11 cellular contexts compared by ENCODE assay signal in the genomic region with DNA sequence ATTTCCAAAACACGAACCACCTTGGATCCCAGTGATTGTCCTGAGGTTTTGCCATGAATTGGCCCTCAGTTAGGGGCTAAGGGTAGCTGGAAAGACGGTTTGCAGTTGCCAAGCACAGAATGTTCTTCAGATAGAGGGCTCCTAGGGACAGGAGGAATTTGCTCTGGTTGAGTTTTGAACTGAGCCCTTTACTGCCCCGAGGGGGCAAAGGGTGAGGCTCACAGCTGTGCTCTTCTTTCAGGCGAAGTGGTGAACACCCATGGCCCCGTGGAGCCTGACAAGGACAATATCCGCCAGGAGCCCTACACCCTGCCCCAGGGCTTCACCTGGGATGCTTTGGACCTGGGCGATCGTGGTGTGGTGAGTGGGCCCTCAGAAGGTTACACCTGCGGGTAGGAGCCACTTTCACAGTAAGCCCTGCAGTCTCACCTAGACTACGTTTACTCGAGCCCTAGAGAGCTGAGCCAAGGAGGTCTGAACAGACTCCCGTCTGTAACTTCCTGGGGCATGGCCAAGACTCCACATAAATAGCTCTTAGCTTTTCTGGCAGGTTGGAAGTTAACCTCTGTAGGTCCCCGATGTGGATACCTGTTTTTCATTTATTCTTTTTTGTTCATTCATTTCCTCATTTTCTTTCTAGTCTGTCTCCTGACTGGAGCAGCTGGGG. TPM values are rescaled to one million over a fixed set of nuclear protein-coding genes. Genes with fewer than 3 reads are reported as not detected.
DNase-seq lines count a peak whose midpoint lies in the region; ATAC-seq, FAIRE-seq and TF ChIP-seq lines count a peak whose summit lies in the region.
"Had no signal": no experiment of that assay in that cellular context is flagged by ENCODE, and none has a peak within 500 bp of the region (broad histone marks: within the 10 kb centered on the region; RNA-seq: fewer than 3 reads in every experiment).

No MANE protein-coding gene starts in this region.

- H3K4me2 ChIP-seq in endothelial cell of umbilical vein (ENCODE audit: insufficient read depth, low read length): peak overlapping the region; percentile 6

- H3K4me3 ChIP-seq in RWPE2 (ENCODE audit: severe bottlenecking) (no peak overlapping the region), endothelial cell of umbilical vein (replicated peaks in 1 of 3; ENCODE audit: insufficient read depth in 1 of 3, low read depth in 1 of 3, low read length in 3 of 3) (no peak overlapping the region), mucosa of stomach (ENCODE audit: low read length) (no peak overlapping the region), tibial artery (no peak overlapping the region)

- no peaks in the 10 kb centered on the region for H4K20me1 ChIP-seq in endothelial cell of umbilical vein (replicated peaks; ENCODE audit: control insufficient read depth, extremely low read depth, insufficient read depth, low read length)

- H3K9me1 ChIP-seq in endothelial cell of umbilical vein (replicated peaks; ENCODE audit: control insufficient read depth, extremely low read depth, insufficient read depth, low read length): no peaks in the 10 kb centered on the region

- H2AFZ ChIP-seq in endothelial cell of umbilical vein (ENCODE audit: low read depth, low read length): no peak overlapping the region

- no peak for FAIRE-seq in endothelial cell of umbilical vein (lab: Jason Lieb, UNC)

- TF ChIP-seq CTCF in RWPE2 (IDR thresholded peaks at IDR 0.05; ENCODE audit: poor library complexity, severe bottlenecking) (no peak), endothelial cell of umbilical vein (IDR thresholded peaks at IDR 0.05; ENCODE audit: extremely low read depth in 1 of 2, insufficient read depth in 1 of 2, low read depth in 1 of 2, low read length in 2 of 2) (no peak), tibial artery (IDR thresholded peaks at IDR 0.05) (no peak)

- TF ChIP-seq POLR2A in endothelial cell of umbilical vein (IDR thresholded peaks at IDR 0.05; ENCODE audit: low read depth, low read length): no peak

- H3K4me1 ChIP-seq in RWPE2 (ENCODE audit: insufficient read depth, poor library complexity, severe bottlenecking): peaks cover 17% of the 10 kb centered on the region
- peaks cover 23% of the 10 kb centered on the region for H3K4me1 ChIP-seq in endothelial cell of umbilical vein (ENCODE audit: control insufficient read depth, extremely low read depth, insufficient read depth, low read length)
- peaks cover 11% of the 10 kb centered on the region for H3K4me1 ChIP-seq in mucosa of stomach (ENCODE audit: control insufficient read depth, insufficient read depth, low read length)
- H3K4me1 ChIP-seq in tibial artery: peaks cover 0 to 93% (median 80%) of the 10 kb centered on the region in 4 donors

- BruUV-seq in endothelial cell of umbilical vein (replicated peaks; lab: Mats Ljungman, UMichigan): TSS peak; percentile 64

- H3K27me3 ChIP-seq in RWPE2 (ENCODE audit: insufficient read depth, poor library complexity, severe bottlenecking): no peaks in the 10 kb centered on the region
- no peaks in the 10 kb centered on the region for H3K27me3 ChIP-seq in endothelial cell of umbilical vein (ENCODE audit: control insufficient read depth in 2 of 2, insufficient read depth in 2 of 2, low read length in 2 of 2)
- H3K27me3 ChIP-seq in mucosa of stomach (ENCODE audit: control insufficient read depth, insufficient read depth, low read length): no peaks in the 10 kb centered on the region
- H3K27me3 ChIP-seq in tibial artery: no peaks in the 10 kb centered on the region
- H3K27me3 ChIP-seq: neutrophil had no signal

- CTCF ChIA-PET in endothelial cell of umbilical vein (lab: Charles Lee): interaction anchor here (0.5 to 2.5 kb wide), 5 partner anchors 24 to 311 kb away, joined by 3 to 13 read pairs (median 4); partner anchors contain the start of gene ACBD4

- H3K27ac ChIP-seq in RWPE2 (ENCODE audit: poor library complexity, severe bottlenecking): peak overlapping the region; percentile 81
- peak overlapping the region; percentile 92 for H3K27ac ChIP-seq in endothelial cell of umbilical vein (ENCODE audit: insufficient read depth, low read depth, low read length)
- peak overlapping the region; percentile 84 to 87 for H3K27ac ChIP-seq in tibial artery
- H3K27ac ChIP-seq: neutrophil had no signal

- no peaks in the 10 kb centered on the region for H3K9me3 ChIP-seq in RWPE2 (ENCODE audit: severe bottlenecking)
- H3K9me3 ChIP-seq in endothelial cell of umbilical vein (replicated peaks; ENCODE audit: control insufficient read depth, insufficient read depth, low read length): no peaks in the 10 kb centered on the region
- no peaks in the 10 kb centered on the region for H3K9me3 ChIP-seq in mucosa of stomach (ENCODE audit: control insufficient read depth, low read length)
- no peaks in the 10 kb centered on the region for H3K9me3 ChIP-seq in tibial artery
- H3K9me3 ChIP-seq: neutrophil had no signal

- DNase-seq in RWPE2 (ENCODE audit: low spot score) (no peak), endothelial cell of umbilical vein (ENCODE audit: low read depth, low spot score) (no peak), tibial artery (peak; percentile 56 to 79), glomerular visceral epithelial cell (ENCODE audit: extremely low spot score) (no peak), posterior vena cava (ENCODE audit: low spot score) (no peak)
- DNase-seq: activated gamma-delta T cell, KBM-7, NCI-H526 treated with DMSO at 0.1 percent for 48 hours had no signal

- dilution Hi-C loops in endothelial cell of umbilical vein (cut with MboI; ENCODE audit: extremely low pct_ligation_motif_present, low sequenced_read_pairs): no loop called here

- intact Hi-C loops in endothelial cell of umbilical vein (cut with micrococcal nuclease): loop anchor here (5.0 kb wide), 1 partner anchor 41 kb away; the partner anchor contains the start of gene DCAKD
- intact Hi-C loops in tibial artery (cut with DNase I; ENCODE audit: low total_unique reads): no loop called here
- intact Hi-C loops in posterior vena cava (cut with DNase I): no loop called here

- H3K36me3 ChIP-seq in RWPE2 (ENCODE audit: low read depth) (peaks cover 91% of the 10 kb centered on the region), endothelial cell of umbilical vein (ENCODE audit: control insufficient read depth in 2 of 2, extremely low read depth in 1 of 2, insufficient read depth in 2 of 2, low read length in 2 of 2) (peaks cover 24 to 32% of the 10 kb centered on the region in 2 experiments), mucosa of stomach (ENCODE audit: control insufficient read depth, insufficient read depth, low read length) (peaks cover 24% of the 10 kb centered on the region), tibial artery (peaks cover 59 to 68% (median 64%) of the 10 kb centered on the region in 3 donors)

- H3K9ac ChIP-seq in endothelial cell of umbilical vein (replicated peaks; ENCODE audit: extremely low read depth, insufficient read depth, low read length) (peak overlapping the region; percentile 75), mucosa of stomach (ENCODE audit: low read length) (peak overlapping the region; percentile 7)

- no peaks in the 10 kb centered on the region for H3K79me2 ChIP-seq in endothelial cell of umbilical vein (ENCODE audit: control insufficient read depth, insufficient read depth, low read length)

- no peak for ATAC-seq in RWPE2 (ENCODE audit: low read depth)
- no peak for ATAC-seq in GM21619 (IDR thresholded peaks at IDR 0.05; ENCODE audit: unreplicated experiment)

- POLR2A ChIA-PET in endothelial cell of umbilical vein (lab: Charles Lee): interaction anchor here (0.5 to 1.3 kb wide), 2 partner anchors 44 to 55 kb away, joined by 3 to 4 read pairs; partner anchors contain the start of gene HEXIM1

RNA-seq across cellular contexts. Expression of gene NMT1, which starts 32.5 kb away (rescaled TPM):
- total RNA-seq in endothelial cell of umbilical vein: 126 and 135 TPM in 2 replicates
- 25.7 and 37.6 TPM in 2 replicates for polyA plus RNA-seq in endothelial cell of umbilical vein
- polyA plus RNA-seq in endothelial cell of umbilical vein (2011; cell fraction: cytosol; rRNA removed): 36.0 and 37.3 TPM in 2 replicates
- 60.2 and 64.7 TPM in 2 replicates for polyA plus RNA-seq in endothelial cell of umbilical vein (2011; cell fraction: nucleus; rRNA removed)
- polyA plus RNA-seq in endothelial cell of umbilical vein (2012): 101 and 108 TPM in 2 replicates
- polyA minus RNA-seq in endothelial cell of umbilical vein: 64.6 and 73.8 TPM in 2 replicates
- polyA minus RNA-seq in endothelial cell of umbilical vein (2011; cell fraction: cytosol; rRNA and poly(A)+ RNA removed): 88.1 TPM
- polyA minus RNA-seq in endothelial cell of umbilical vein (2011; cell fraction: nucleus; rRNA and poly(A)+ RNA removed): 54.0 and 57.5 TPM in 2 replicates
- total RNA-seq in posterior vena cava: 10 to 100 TPM; 71.8 to 83.5 TPM

RNA-seq across cellular contexts. Expression of gene PLCD3, which starts 38.7 kb away (rescaled TPM):
- 35.0 and 43.1 TPM in 2 replicates for total RNA-seq in endothelial cell of umbilical vein
- polyA plus RNA-seq in endothelial cell of umbilical vein: 30.4 and 42.0 TPM in 2 replicates
- 25.0 and 32.8 TPM in 2 replicates for polyA plus RNA-seq in endothelial cell of umbilical vein (2011; cell fraction: cytosol; rRNA removed)
- 21.4 and 26.3 TPM in 2 replicates for polyA plus RNA-seq in endothelial cell of umbilical vein (2011; cell fraction: nucleus; rRNA removed)
- 33.1 and 40.7 TPM in 2 replicates for polyA plus RNA-seq in endothelial cell of umbilical vein (2012)
- polyA minus RNA-seq in endothelial cell of umbilical vein: 22.5 and 38.7 TPM in 2 replicates
- 81.3 TPM for polyA minus RNA-seq in endothelial cell of umbilical vein (2011; cell fraction: cytosol; rRNA and poly(A)+ RNA removed)
- 7.3 and 14.1 TPM in 2 replicates for polyA minus RNA-seq in endothelial cell of umbilical vein (2011; cell fraction: nucleus; rRNA and poly(A)+ RNA removed)
- 10 to 100 TPM; 69.3 to 74.2 TPM for total RNA-seq in posterior vena cava

RNA-seq across cellular contexts. Expression of gene ACBD4, which starts 41.9 kb away (rescaled TPM):
- total RNA-seq in endothelial cell of umbilical vein (6.7 and 7.5 TPM in 2 replicates), posterior vena cava (10 to 100 TPM; 10.8 to 12.9 TPM)
- 4.5 and 4.7 TPM in 2 replicates for polyA plus RNA-seq in endothelial cell of umbilical vein
- polyA plus RNA-seq in endothelial cell of umbilical vein (2011; cell fraction: cytosol; rRNA removed): 2.6 and 3.8 TPM in 2 replicates
- polyA plus RNA-seq in endothelial cell of umbilical vein (2011; cell fraction: nucleus; rRNA removed): 13.7 and 19.5 TPM in 2 replicates
- polyA plus RNA-seq in endothelial cell of umbilical vein (2012): 3.1 and 6.8 TPM in 2 replicates
- polyA minus RNA-seq in endothelial cell of umbilical vein: 3.7 and 5.2 TPM in 2 replicates
- polyA minus RNA-seq in endothelial cell of umbilical vein (2011; cell fraction: cytosol; rRNA and poly(A)+ RNA removed): 4.2 TPM
- 5.5 and 7.2 TPM in 2 replicates for polyA minus RNA-seq in endothelial cell of umbilical vein (2011; cell fraction: nucleus; rRNA and poly(A)+ RNA removed)

RNA-seq across cellular contexts. Expression of gene DCAKD, which starts 42.1 kb away (rescaled TPM):
- total RNA-seq in endothelial cell of umbilical vein (29.0 and 30.8 TPM in 2 replicates), posterior vena cava (10 to 100 TPM; 17.9 to 19.9 TPM)
- polyA plus RNA-seq in endothelial cell of umbilical vein: 36.5 and 39.1 TPM in 2 replicates
- polyA plus RNA-seq in endothelial cell of umbilical vein (2011; cell fraction: cytosol; rRNA removed): 23.9 and 26.3 TPM in 2 replicates
- polyA plus RNA-seq in endothelial cell of umbilical vein (2011; cell fraction: nucleus; rRNA removed): 21.6 and 23.1 TPM in 2 replicates
- 22.9 and 33.4 TPM in 2 replicates for polyA plus RNA-seq in endothelial cell of umbilical vein (2012)
- polyA minus RNA-seq in endothelial cell of umbilical vein: 36.0 and 40.5 TPM in 2 replicates
- 21.4 TPM for polyA minus RNA-seq in endothelial cell of umbilical vein (2011; cell fraction: cytosol; rRNA and poly(A)+ RNA removed)
- 11.1 and 17.6 TPM in 2 replicates for polyA minus RNA-seq in endothelial cell of umbilical vein (2011; cell fraction: nucleus; rRNA and poly(A)+ RNA removed)

RNA-seq across cellular contexts. Expression of gene HEXIM1, which starts 54.7 kb away (rescaled TPM):
- total RNA-seq in endothelial cell of umbilical vein (20.0 and 20.6 TPM in 2 replicates), posterior vena cava (10 to 100 TPM; 40.6 to 46.9 TPM)
- 5.0 and 7.0 TPM in 2 replicates for polyA plus RNA-seq in endothelial cell of umbilical vein
- 8.9 and 10.3 TPM in 2 replicates for polyA plus RNA-seq in endothelial cell of umbilical vein (2011; cell fraction: cytosol; rRNA removed)
- polyA plus RNA-seq in endothelial cell of umbilical vein (2011; cell fraction: nucleus; rRNA removed): 8.1 and 8.9 TPM in 2 replicates
- 11.3 and 14.3 TPM in 2 replicates for polyA plus RNA-seq in endothelial cell of umbilical vein (2012)
- polyA minus RNA-seq in endothelial cell of umbilical vein: 3.7 and 5.7 TPM in 2 replicates
- polyA minus RNA-seq in endothelial cell of umbilical vein (2011; cell fraction: cytosol; rRNA and poly(A)+ RNA removed): 12.7 TPM
- 3.8 and 4.3 TPM in 2 replicates for polyA minus RNA-seq in endothelial cell of umbilical vein (2011; cell fraction: nucleus; rRNA and poly(A)+ RNA removed)

Comparison
In these comparisons a context has a peak if more than half of its experiments do, and no peak if none do; other contexts are left out.
1. DNase-seq: peak in tibial artery (2 of 2); none in RWPE2 (single experiment), endothelial cell of umbilical vein (single experiment), glomerular visceral epithelial cell (single experiment) and posterior vena cava (single experiment).
2. Peak in every context shown above with its lines, with median percentiles within 50 percentile points of each other: H3K27ac ChIP-seq.